Comparison of ENCODE assay signal across 37 cellular contexts in the genomic region with DNA sequence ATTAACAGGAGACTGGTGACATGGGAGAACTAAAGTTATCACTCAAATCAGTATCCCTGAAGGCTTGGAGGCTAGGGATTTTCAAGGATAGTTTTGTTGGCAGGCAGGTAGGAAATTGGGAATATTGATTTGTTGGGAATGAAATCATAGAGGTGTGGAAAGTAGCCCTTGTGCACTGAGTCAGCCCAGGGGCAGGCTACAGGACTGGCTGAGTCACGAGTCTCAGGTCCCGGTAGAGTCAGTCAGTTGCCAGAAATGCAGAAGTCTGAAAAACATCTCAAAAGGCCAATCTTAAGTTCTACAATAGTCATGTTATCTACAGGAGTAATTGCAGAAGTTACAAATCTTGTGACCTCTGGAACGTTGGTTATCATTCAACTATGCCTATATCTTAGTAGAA.
"Had no signal": no experiment of that assay in that cellular context is flagged by ENCODE, and none has a peak within 500 bp of the region (broad histone marks: within the 10 kb centered on the region; RNA-seq: fewer than 3 reads in every experiment).

No MANE protein-coding gene starts in this region.

- ATAC-seq: activated naive CD4-positive, alpha-beta T cell treated with anti-CD3 and anti-CD28 coated beads, Interleukin-2, amount 50 U/mL, for 72 hours; activated T-cell treated with anti-CD3 and anti-CD28 coated beads, Interleukin-2, amount 50 U/mL, for 4 hours had no signal

- H3K4me3 ChIP-seq: adrenal gland, cardiac muscle cell, SJCRH30, SK-N-MC had no signal

- H3K4me2 ChIP-seq: KMS-11 had no signal

- H3K4me1 ChIP-seq: adrenal gland, SJCRH30 had no signal

- H3K4me1 Mint-ChIP-seq: activated B cell treated with CpG ODN at 0.5 μM for 24 hours; central memory CD8-positive, alpha-beta T cell had no signal

- H3K27ac ChIP-seq: adrenal gland, cardiac muscle cell, KMS-11, SJCRH30, SK-N-MC, VCaP had no signal

- H3K27ac Mint-ChIP-seq: activated B cell treated with CpG ODN at 0.5 μM for 24 hours; activated CD4-positive, alpha-beta memory T cell treated with anti-CD3 and anti-CD28 coated beads for 36 hours; activated naive CD4-positive, alpha-beta T cell treated with anti-CD3 and anti-CD28 coated beads for 36 hours; activated naive CD4-positive, alpha-beta T cell treated with anti-CD3 and anti-CD28 coated beads, Interleukin-2, amount 50 U/mL, for 72 hours; activated T-helper 1 cell treated with anti-CD3 and anti-CD28 coated beads, Interleukin-12 subunit alpha, Interleukin-12 subunit beta, Interleukin-2, Interleukin-4 antibody, amounts not matched to agents 30 ng/mL and 10 ng/mL and 1 ng/mL, durations not matched to agents 14 hours and 24 hours and 36 hours; brain; T-helper 1 cell treated with Interleukin-12 subunit alpha and Interleukin-12 subunit beta and Interleukin-4 antibody, amounts not matched to agents 30 μg/mL and 1 μg/mL, for 36 hours; T-helper 2 cell treated with Interferon-gamma antibody and Interleukin-4, amounts not matched to agents 5 μg/mL and 100 μg/mL, for 36 hours had no signal

- H3K4me3 Mint-ChIP-seq: activated B cell treated with CpG ODN at 0.5 μM for 24 hours; activated CD4-positive, alpha-beta memory T cell treated with anti-CD3 and anti-CD28 coated beads for 36 hours; activated naive CD4-positive, alpha-beta T cell treated with anti-CD3 and anti-CD28 coated beads for 36 hours; activated T-cell treated with anti-CD3 and anti-CD28 coated beads, Interleukin-2, amount 50 U/mL, for 4 hours; activated T-helper 1 cell treated with anti-CD3 and anti-CD28 coated beads, Interleukin-12 subunit alpha, Interleukin-12 subunit beta, Interleukin-2, Interleukin-4 antibody, amounts not matched to agents 30 ng/mL and 10 ng/mL and 1 ng/mL, durations not matched to agents 14 hours and 24 hours and 36 hours; brain; central memory CD8-positive, alpha-beta T cell; T-helper 1 cell treated with Interleukin-12 subunit alpha and Interleukin-12 subunit beta and Interleukin-4 antibody, amounts not matched to agents 30 μg/mL and 1 μg/mL, for 36 hours; T-helper 2 cell treated with Interferon-gamma antibody and Interleukin-4, amounts not matched to agents 5 μg/mL and 100 μg/mL, for 36 hours had no signal

- FAIRE-seq: TTC549 had no signal

- H3K27me3 Mint-ChIP-seq: activated B cell treated with CpG ODN at 0.5 μM for 24 hours; activated CD4-positive, alpha-beta memory T cell treated with anti-CD3 and anti-CD28 coated beads for 36 hours had no signal

- H3K36me3 Mint-ChIP-seq: activated CD4-positive, alpha-beta memory T cell treated with anti-CD3 and anti-CD28 coated beads for 36 hours; activated naive CD4-positive, alpha-beta T cell treated with anti-CD3 and anti-CD28 coated beads, Interleukin-2, amount 50 U/mL, for 72 hours; brain had no signal

- DNase-seq: activated B cell treated with CpG ODN at 0.5 μM for 24 hours; activated CD4-positive, alpha-beta memory T cell treated with anti-CD3 and anti-CD28 coated beads for 36 hours; activated CD4-positive, alpha-beta T cell treated with anti-CD3 and anti-CD28 coated beads for 4 hours; activated CD4-positive, alpha-beta T cell treated with anti-CD3 and anti-CD28 coated beads, Interleukin-2, amount 50 U/mL, for 1 hour; activated CD4-positive, CD25-positive, alpha-beta regulatory T cell treated with anti-CD3 and anti-CD28 coated beads, Interleukin-2, amount 50 U/mL, for 72 hours; activated CD8-positive, alpha-beta memory T cell treated with anti-CD3 and anti-CD28 coated beads, Interleukin-2, amount 50 U/mL, for 4 hours; activated gamma-delta T cell treated with Interleukin-2 at 50 U/mL for 16 hours; activated naive CD4-positive, alpha-beta T cell treated with anti-CD3 and anti-CD28 coated beads for 36 hours; activated T-cell treated with anti-CD3 and anti-CD28 coated beads for 4 hours; activated T-cell treated with anti-CD3 and anti-CD28 coated beads, Interleukin-2, amount 50 U/mL, for 4 hours; adrenal gland; anterior cingulate cortex; NCI-H1092 treated with DMSO at 0.1 percent for 48 hours; NCI-H1417; NCI-H146; NCI-H187; NCI-H2029 treated with DMSO at 0.1 percent for 48 hours; NCI-H2107; NCI-H2171; NCI-H2227 treated with DMSO at 0.1 percent for 48 hours; NCI-H446; NCI-H510A treated with DMSO at 0.1 percent for 48 hours; NCI-H526 treated with DMSO at 0.1 percent for 48 hours; NCI-H82; SHP77; SJCRH30 had no signal

- H3K9ac ChIP-seq: KMS-11 had no signal

- H3K36me3 ChIP-seq: adrenal gland, cardiac muscle cell, SJCRH30 had no signal

- H3K9me3 ChIP-seq: adrenal gland, SJCRH30 had no signal

- H3K27me3 ChIP-seq: adrenal gland, cardiac muscle cell, SJCRH30 had no signal
